In the genomic region with DNA sequence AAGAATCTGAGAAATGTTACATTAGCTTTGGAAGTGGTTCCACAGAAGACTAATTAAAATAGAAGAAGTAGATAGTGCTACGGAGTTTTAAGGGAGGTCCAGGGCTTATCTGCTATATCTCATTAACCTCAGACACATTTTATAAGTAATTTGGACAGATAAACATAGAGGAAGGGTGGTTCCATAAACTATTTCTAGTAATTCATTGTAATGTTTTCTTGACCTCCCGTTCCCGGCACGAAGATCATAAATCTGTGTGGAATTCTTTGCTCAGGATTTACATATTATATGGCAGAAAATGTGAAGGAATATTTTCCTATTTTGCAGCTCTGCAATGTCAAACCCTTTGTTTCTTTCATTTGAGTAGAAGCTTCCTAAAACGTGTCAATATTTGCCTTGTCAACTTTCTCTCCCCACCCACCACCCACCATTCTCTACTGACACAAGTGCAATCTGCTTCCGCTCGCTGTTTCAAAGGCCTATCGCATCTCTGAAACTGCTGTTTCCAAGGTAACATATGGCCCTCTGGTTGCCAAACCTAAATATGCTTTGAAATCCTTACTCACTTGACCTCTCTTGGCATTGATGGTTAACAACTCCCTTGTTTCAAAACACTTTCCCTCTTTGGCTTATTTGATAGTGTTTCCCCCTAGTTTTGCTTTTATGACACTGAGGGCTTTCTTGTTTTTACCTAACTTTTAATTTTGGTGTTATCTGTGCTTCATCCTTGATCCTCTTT, we compare ENCODE assay signal across 1 cellular context.
TF ChIP-seq lines count a peak whose summit lies in the region.

No MANE protein-coding gene starts in this region.

TF ChIP-seq in HepG2, 621 proteins besides CTCF, POLR2A, EP300 and RAD21 (continued from another document and continues in another):
- TF ChIP-seq RXRA (CRISPR knock-in tag; IDR thresholded peaks at IDR 0.05) (no peak; the same call in 1 of the 2 replicates), HNF4G (IDR thresholded peaks at IDR 0.05; ENCODE audit: borderline replicate concordance, low read depth, low read length) (peak; percentile 54; the same call in 1 of the 2 replicates), HNF4G (CRISPR knock-in tag; IDR thresholded peaks at IDR 0.05; ENCODE audit: borderline replicate concordance, low read depth) (peak; percentile 40; the same call in 1 of the 2 replicates), GTF2F1 (IDR thresholded peaks at IDR 0.05; ENCODE audit: low read length) (no peak), NCOA1 (CRISPR knock-in tag; IDR thresholded peaks at IDR 0.05) (no peak), SNAI1 (CRISPR knock-in tag; IDR thresholded peaks at IDR 0.05; ENCODE audit: borderline replicate concordance) (no peak), ZNF564 (CRISPR knock-in tag; IDR thresholded peaks at IDR 0.05) (no peak), AHR (CRISPR knock-in tag; IDR thresholded peaks at IDR 0.05) (no peak; the same call in 1 of the 2 replicates), ZNF296 (CRISPR knock-in tag; conservative IDR thresholded peaks at IDR 0.05) (no peak), IRF2 (CRISPR knock-in tag; IDR thresholded peaks at IDR 0.05) (peak; percentile 88), SETDB1 (CRISPR knock-in tag; IDR thresholded peaks at IDR 0.05; ENCODE audit: borderline replicate concordance) (no peak), HNRNPK (IDR thresholded peaks at IDR 0.05; ENCODE audit: low read depth, low read length, poor library complexity, severe bottlenecking) (no peak), NR2C2 (CRISPR knock-in tag; IDR thresholded peaks at IDR 0.05; ENCODE audit: borderline replicate concordance) (peak; percentile 68; the same call in 1 of the 2 replicates), ZFP1 (CRISPR knock-in tag; IDR thresholded peaks at IDR 0.05) (0 out of 2 replicates have a peak, but pooled peaks have one; percentile 28), ZFP36L2 (CRISPR knock-in tag; IDR thresholded peaks at IDR 0.05) (no peak), GZF1 (CRISPR knock-in tag; IDR thresholded peaks at IDR 0.05) (no peak), SCMH1 (CRISPR knock-in tag; IDR thresholded peaks at IDR 0.05; ENCODE audit: borderline replicate concordance) (no peak), SAFB2 (CRISPR knock-in tag; IDR thresholded peaks at IDR 0.05; ENCODE audit: borderline replicate concordance, low read depth) (no peak), ZSCAN21 (CRISPR knock-in tag; IDR thresholded peaks at IDR 0.05; ENCODE audit: borderline replicate concordance) (no peak), ZNF225 (CRISPR knock-in tag; IDR thresholded peaks at IDR 0.05) (no peak), SOX13 (IDR thresholded peaks at IDR 0.05) (peak; percentile 93), SOX13 (CRISPR knock-in tag; conservative IDR thresholded peaks at IDR 0.05 in 1 of 2, IDR thresholded peaks at IDR 0.05 in 1 of 2) (peak in 1 of 2 experiments; percentile 97; a peak in 2 of 4 replicates), ZNF562 (CRISPR knock-in tag; IDR thresholded peaks at IDR 0.05; ENCODE audit: borderline replicate concordance) (no peak), TAF1 (CRISPR knock-in tag; IDR thresholded peaks at IDR 0.05) (no peak), ZNF616 (CRISPR knock-in tag; IDR thresholded peaks at IDR 0.05; ENCODE audit: low read depth) (no peak), ZNF724P (CRISPR knock-in tag; IDR thresholded peaks at IDR 0.05; ENCODE audit: borderline replicate concordance) (no peak)
- TF ChIP-seq, protein P1, sequence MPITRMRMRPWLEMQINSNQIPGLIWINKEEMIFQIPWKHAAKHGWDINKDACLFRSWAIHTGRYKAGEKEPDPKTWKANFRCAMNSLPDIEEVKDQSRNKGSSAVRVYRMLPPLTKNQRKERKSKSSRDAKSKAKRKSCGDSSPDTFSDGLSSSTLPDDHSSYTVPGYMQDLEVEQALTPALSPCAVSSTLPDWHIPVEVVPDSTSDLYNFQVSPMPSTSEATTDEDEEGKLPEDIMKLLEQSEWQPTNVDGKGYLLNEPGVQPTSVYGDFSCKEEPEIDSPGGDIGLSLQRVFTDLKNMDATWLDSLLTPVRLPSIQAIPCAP (CRISPR knock-in tag; IDR thresholded peaks at IDR 0.05; ENCODE audit: low read depth) = no peak
- TF ChIP-seq, protein P2, sequence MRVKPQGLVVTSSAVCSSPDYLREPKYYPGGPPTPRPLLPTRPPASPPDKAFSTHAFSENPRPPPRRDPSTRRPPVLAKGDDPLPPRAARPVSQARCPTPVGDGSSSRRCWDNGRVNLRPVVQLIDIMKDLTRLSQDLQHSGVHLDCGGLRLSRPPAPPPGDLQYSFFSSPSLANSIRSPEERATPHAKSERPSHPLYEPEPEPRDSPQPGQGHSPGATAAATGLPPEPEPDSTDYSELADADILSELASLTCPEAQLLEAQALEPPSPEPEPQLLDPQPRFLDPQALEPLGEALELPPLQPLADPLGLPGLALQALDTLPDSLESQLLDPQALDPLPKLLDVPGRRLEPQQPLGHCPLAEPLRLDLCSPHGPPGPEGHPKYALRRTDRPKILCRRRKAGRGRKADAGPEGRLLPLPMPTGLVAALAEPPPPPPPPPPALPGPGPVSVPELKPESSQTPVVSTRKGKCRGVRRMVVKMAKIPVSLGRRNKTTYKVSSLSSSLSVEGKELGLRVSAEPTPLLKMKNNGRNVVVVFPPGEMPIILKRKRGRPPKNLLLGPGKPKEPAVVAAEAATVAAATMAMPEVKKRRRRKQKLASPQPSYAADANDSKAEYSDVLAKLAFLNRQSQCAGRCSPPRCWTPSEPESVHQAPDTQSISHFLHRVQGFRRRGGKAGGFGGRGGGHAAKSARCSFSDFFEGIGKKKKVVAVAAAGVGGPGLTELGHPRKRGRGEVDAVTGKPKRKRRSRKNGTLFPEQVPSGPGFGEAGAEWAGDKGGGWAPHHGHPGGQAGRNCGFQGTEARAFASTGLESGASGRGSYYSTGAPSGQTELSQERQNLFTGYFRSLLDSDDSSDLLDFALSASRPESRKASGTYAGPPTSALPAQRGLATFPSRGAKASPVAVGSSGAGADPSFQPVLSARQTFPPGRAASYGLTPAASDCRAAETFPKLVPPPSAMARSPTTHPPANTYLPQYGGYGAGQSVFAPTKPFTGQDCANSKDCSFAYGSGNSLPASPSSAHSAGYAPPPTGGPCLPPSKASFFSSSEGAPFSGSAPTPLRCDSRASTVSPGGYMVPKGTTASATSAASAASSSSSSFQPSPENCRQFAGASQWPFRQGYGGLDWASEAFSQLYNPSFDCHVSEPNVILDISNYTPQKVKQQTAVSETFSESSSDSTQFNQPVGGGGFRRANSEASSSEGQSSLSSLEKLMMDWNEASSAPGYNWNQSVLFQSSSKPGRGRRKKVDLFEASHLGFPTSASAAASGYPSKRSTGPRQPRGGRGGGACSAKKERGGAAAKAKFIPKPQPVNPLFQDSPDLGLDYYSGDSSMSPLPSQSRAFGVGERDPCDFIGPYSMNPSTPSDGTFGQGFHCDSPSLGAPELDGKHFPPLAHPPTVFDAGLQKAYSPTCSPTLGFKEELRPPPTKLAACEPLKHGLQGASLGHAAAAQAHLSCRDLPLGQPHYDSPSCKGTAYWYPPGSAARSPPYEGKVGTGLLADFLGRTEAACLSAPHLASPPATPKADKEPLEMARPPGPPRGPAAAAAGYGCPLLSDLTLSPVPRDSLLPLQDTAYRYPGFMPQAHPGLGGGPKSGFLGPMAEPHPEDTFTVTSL (CRISPR knock-in tag; IDR thresholded peaks at IDR 0.05; ENCODE audit: borderline replicate concordance) = peak; percentile 99
- TF ChIP-seq, protein P3, sequence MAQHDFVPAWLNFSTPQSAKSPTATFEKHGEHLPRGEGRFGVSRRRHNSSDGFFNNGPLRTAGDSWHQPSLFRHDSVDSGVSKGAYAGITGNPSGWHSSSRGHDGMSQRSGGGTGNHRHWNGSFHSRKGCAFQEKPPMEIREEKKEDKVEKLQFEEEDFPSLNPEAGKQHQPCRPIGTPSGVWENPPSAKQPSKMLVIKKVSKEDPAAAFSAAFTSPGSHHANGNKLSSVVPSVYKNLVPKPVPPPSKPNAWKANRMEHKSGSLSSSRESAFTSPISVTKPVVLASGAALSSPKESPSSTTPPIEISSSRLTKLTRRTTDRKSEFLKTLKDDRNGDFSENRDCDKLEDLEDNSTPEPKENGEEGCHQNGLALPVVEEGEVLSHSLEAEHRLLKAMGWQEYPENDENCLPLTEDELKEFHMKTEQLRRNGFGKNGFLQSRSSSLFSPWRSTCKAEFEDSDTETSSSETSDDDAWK (CRISPR knock-in tag; IDR thresholded peaks at IDR 0.05) = no peak
- TF ChIP-seq, protein P4, sequence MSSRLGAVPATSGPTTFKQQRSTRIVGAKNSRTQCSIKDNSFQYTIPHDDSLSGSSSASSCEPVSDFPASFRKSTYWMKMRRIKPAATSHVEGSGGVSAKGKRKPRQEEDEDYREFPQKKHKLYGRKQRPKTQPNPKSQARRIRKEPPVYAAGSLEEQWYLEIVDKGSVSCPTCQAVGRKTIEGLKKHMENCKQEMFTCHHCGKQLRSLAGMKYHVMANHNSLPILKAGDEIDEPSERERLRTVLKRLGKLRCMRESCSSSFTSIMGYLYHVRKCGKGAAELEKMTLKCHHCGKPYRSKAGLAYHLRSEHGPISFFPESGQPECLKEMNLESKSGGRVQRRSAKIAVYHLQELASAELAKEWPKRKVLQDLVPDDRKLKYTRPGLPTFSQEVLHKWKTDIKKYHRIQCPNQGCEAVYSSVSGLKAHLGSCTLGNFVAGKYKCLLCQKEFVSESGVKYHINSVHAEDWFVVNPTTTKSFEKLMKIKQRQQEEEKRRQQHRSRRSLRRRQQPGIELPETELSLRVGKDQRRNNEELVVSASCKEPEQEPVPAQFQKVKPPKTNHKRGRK (CRISPR knock-in tag; IDR thresholded peaks at IDR 0.05) = no peak
- TF ChIP-seq, protein P5, sequence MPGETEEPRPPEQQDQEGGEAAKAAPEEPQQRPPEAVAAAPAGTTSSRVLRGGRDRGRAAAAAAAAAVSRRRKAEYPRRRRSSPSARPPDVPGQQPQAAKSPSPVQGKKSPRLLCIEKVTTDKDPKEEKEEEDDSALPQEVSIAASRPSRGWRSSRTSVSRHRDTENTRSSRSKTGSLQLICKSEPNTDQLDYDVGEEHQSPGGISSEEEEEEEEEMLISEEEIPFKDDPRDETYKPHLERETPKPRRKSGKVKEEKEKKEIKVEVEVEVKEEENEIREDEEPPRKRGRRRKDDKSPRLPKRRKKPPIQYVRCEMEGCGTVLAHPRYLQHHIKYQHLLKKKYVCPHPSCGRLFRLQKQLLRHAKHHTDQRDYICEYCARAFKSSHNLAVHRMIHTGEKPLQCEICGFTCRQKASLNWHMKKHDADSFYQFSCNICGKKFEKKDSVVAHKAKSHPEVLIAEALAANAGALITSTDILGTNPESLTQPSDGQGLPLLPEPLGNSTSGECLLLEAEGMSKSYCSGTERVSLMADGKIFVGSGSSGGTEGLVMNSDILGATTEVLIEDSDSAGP (CRISPR knock-in tag; IDR thresholded peaks at IDR 0.05; ENCODE audit: borderline replicate concordance) = no peak; the same call in 1 of the 2 replicates
- TF ChIP-seq, protein P6, sequence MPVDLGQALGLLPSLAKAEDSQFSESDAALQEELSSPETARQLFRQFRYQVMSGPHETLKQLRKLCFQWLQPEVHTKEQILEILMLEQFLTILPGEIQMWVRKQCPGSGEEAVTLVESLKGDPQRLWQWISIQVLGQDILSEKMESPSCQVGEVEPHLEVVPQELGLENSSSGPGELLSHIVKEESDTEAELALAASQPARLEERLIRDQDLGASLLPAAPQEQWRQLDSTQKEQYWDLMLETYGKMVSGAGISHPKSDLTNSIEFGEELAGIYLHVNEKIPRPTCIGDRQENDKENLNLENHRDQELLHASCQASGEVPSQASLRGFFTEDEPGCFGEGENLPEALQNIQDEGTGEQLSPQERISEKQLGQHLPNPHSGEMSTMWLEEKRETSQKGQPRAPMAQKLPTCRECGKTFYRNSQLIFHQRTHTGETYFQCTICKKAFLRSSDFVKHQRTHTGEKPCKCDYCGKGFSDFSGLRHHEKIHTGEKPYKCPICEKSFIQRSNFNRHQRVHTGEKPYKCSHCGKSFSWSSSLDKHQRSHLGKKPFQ (CRISPR knock-in tag; IDR thresholded peaks at IDR 0.05; ENCODE audit: insufficient replicate concordance) = no peak
- TF ChIP-seq, protein P7, sequence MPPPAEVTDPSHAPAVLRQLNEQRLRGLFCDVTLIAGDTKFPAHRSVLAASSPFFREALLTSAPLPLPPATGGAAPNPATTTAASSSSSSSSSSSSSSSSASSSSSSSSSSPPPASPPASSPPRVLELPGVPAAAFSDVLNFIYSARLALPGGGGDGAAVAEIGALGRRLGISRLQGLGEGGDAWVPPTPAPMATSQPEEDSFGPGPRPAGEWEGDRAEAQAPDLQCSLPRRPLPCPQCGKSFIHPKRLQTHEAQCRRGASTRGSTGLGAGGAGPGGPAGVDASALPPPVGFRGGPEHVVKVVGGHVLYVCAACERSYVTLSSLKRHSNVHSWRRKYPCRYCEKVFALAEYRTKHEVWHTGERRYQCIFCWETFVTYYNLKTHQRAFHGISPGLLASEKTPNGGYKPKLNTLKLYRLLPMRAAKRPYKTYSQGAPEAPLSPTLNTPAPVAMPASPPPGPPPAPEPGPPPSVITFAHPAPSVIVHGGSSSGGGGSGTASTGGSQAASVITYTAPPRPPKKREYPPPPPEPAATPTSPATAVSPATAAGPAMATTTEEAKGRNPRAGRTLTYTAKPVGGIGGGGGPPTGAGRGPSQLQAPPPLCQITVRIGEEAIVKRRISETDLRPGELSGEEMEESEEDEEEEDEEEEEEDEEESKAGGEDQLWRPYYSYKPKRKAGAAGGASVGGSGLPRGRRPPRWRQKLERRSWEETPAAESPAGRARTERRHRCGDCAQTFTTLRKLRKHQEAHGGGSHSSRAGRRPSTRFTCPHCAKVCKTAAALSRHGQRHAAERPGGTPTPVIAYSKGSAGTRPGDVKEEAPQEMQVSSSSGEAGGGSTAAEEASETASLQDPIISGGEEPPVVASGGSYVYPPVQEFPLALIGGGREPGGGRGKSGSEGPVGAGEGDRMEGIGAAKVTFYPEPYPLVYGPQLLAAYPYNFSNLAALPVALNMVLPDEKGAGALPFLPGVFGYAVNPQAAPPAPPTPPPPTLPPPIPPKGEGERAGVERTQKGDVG (CRISPR knock-in tag; IDR thresholded peaks at IDR 0.05; ENCODE audit: borderline replicate concordance) = no peak
- TF ChIP-seq, protein P8, sequence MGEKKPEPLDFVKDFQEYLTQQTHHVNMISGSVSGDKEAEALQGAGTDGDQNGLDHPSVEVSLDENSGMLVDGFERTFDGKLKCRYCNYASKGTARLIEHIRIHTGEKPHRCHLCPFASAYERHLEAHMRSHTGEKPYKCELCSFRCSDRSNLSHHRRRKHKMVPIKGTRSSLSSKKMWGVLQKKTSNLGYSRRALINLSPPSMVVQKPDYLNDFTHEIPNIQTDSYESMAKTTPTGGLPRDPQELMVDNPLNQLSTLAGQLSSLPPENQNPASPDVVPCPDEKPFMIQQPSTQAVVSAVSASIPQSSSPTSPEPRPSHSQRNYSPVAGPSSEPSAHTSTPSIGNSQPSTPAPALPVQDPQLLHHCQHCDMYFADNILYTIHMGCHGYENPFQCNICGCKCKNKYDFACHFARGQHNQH (CRISPR knock-in tag; IDR thresholded peaks at IDR 0.05) = peak; percentile 96
- TF ChIP-seq, protein P9, sequence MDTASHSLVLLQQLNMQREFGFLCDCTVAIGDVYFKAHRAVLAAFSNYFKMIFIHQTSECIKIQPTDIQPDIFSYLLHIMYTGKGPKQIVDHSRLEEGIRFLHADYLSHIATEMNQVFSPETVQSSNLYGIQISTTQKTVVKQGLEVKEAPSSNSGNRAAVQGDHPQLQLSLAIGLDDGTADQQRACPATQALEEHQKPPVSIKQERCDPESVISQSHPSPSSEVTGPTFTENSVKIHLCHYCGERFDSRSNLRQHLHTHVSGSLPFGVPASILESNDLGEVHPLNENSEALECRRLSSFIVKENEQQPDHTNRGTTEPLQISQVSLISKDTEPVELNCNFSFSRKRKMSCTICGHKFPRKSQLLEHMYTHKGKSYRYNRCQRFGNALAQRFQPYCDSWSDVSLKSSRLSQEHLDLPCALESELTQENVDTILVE (CRISPR knock-in tag; IDR thresholded peaks at IDR 0.05) = peak; percentile 22; the same call in 1 of the 2 replicates
- TF ChIP-seq, protein P10, sequence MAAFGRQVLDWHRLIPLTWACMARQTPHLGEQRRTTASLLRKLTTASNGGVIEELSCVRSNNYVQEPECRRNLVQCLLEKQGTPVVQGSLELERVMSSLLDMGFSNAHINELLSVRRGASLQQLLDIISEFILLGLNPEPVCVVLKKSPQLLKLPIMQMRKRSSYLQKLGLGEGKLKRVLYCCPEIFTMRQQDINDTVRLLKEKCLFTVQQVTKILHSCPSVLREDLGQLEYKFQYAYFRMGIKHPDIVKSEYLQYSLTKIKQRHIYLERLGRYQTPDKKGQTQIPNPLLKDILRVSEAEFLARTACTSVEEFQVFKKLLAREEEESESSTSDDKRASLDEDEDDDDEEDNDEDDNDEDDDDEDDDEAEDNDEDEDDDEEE (CRISPR knock-in tag; IDR thresholded peaks at IDR 0.05) = no peak
